In the genomic region with DNA sequence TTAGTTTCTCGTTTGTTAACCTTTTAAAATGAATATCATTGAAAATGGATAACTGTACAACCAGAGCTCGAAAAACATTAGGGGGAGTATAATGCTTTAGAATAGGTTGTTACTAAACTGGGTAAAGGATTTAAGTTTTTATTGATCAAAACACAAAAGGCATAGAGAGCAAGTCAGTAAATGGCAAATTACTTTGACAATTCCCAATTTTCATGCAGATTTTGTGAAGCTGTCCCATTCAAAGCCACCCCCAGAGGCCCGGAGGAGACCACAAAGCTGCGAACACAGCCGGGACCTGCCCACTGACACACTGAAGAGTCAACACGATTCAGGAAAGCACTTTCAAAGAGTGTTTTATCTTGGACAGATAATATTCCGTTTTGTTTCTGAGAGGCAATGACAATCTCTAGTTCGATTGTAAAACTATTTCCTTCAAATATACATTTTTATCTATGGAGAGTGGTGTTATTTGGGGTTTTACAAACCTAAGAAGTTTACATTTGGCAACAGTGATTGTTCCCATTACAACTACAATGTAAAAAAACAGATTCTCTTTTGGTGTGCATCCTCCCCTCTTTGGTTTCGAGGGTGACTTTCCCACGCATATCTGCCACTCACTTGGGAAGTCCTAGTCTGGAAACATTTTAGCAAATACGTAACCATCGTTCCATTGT, we compare ENCODE assay signal across 1 cellular context.
A peak's percentile ranks its signal among the peaks of the same experiment; 100 is the strongest.
TF ChIP-seq lines count a peak whose summit lies in the region.

No MANE protein-coding gene starts in this region.

TF ChIP-seq in H1, 55 proteins besides CTCF, POLR2A, EP300 and RAD21:
- TF ChIP-seq SP1 (IDR thresholded peaks at IDR 0.05; ENCODE audit: low read depth, low read length) (peak; percentile 75; the same call in 1 of the 2 replicates), TCF12 (IDR thresholded peaks at IDR 0.05; ENCODE audit: low read depth, low read length) (0 out of 2 replicates have a peak, but pooled peaks have one; percentile 19), GTF2F1 (IDR thresholded peaks at IDR 0.05; ENCODE audit: borderline replicate concordance, low read depth, low read length) (no peak), NANOG (IDR thresholded peaks at IDR 0.05; ENCODE audit: insufficient read depth, low read depth, low read length, poor library complexity, severe bottlenecking) (peak; percentile 92), HDAC2 (IDR thresholded peaks at IDR 0.05; ENCODE audit: borderline replicate concordance in 1 of 2, low read depth in 2 of 2, low read length in 2 of 2) (0 out of 4 replicates have a peak, but pooled peaks of 1 of the 2 experiments have one; percentile 31), SIN3A (conservative IDR thresholded peaks at IDR 0.05 in 1 of 2, IDR thresholded peaks at IDR 0.05 in 1 of 2; ENCODE audit: low read depth in 1 of 2, low read length in 2 of 2) (peak in 1 of 2 experiments; percentile 34; a peak in 1 of 4 replicates), POU5F1 (IDR thresholded peaks at IDR 0.05; ENCODE audit: low read depth, low read length) (peak; percentile 82; the same call in 1 of the 2 replicates), CHD7 (IDR thresholded peaks at IDR 0.05; ENCODE audit: insufficient replicate concordance, low read length) (peak; percentile 92)
- TF ChIP-seq, protein P1, sequence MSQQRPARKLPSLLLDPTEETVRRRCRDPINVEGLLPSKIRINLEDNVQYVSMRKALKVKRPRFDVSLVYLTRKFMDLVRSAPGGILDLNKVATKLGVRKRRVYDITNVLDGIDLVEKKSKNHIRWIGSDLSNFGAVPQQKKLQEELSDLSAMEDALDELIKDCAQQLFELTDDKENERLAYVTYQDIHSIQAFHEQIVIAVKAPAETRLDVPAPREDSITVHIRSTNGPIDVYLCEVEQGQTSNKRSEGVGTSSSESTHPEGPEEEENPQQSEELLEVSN (IDR thresholded peaks at IDR 0.05): no peak
